ENCODE assay signal across 12 cellular contexts in the genomic region with DNA sequence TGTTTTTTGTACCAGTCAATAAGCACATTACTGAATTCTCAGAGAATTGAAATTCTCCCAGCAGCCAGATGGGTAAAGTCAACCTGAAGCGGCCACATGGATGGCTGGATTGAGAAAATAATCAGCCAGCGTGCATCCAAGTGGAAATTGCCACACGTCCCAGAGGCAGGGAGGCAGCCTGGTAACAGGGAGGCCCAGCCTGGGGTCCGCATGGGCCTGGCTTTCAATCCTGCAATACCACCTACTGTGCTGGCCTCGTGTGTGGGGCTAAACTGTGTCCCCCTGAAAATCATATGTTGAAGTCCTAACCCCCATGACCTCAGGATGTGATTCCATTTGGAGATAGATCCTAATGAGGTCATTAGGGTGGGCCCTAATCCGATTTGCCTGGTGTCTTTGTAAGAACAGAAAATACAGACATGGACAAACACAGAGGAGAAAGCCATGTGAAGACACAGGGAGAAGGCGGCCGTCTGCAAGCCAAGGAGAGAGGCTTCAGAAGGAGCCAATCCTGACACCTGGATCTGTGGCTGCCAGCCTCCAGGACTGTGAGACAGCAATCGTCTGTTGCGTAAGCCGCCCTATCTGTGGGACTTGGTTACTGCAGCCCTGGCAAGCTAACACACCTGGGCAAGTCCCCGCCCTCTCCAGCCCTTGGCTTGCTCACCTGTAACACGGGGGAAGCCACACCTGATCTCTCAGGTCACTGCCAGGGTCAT.
A peak's percentile ranks its signal among the peaks of the same experiment; 100 is the strongest.
DNase-seq lines count a peak whose midpoint lies in the region; ATAC-seq, FAIRE-seq and TF ChIP-seq lines count a peak whose summit lies in the region.
"Had no signal": no experiment of that assay in that cellular context is flagged by ENCODE, and none has a peak within 500 bp of the region (broad histone marks: within the 10 kb centered on the region; RNA-seq: fewer than 3 reads in every experiment).

No MANE protein-coding gene starts in this region.

- POLR2A ChIA-PET in activated CD8-positive, alpha-beta T cell treated with anti-CD3 and anti-CD28 coated beads for 36 hours (lab: Charles Lee), result no interaction called here

- H3K9ac ChIP-seq in liver (ENCODE audit: low read depth in 1 of 2, low read length in 2 of 2), result no peak overlapping the region

- WGBS in liver, result 50% methylated on average over 13 of the region's 13 CpGs

- no peak overlapping the region for H3K4me3 ChIP-seq in liver (ENCODE audit: low read depth in 1 of 3, low read length in 3 of 3)
- H3K4me3 ChIP-seq: ovary had no signal

- peaks cover 4% of the 10 kb centered on the region for H3K27me3 Mint-ChIP-seq in activated CD8-positive, alpha-beta T cell treated with anti-CD3 and anti-CD28 coated beads for 36 hours
- H3K27me3 Mint-ChIP-seq in CD14-positive monocyte (ENCODE audit: low read depth in 3 of 3), result peaks cover 6 to 21% (median 8%) of the 10 kb centered on the region in 3 donors

- CTCF ChIA-PET in activated CD8-positive, alpha-beta T cell treated with anti-CD3 and anti-CD28 coated beads for 36 hours (lab: Charles Lee), result interaction anchor here (0.9 to 1.2 kb wide), 2 partner anchors 12 to 13 kb away, joined by 3 read pairs; no protein-coding TSS in a partner anchor

- no peak overlapping the region for H3K4me3 Mint-ChIP-seq in activated CD8-positive, alpha-beta T cell treated with anti-CD3 and anti-CD28 coated beads for 36 hours
- peak overlapping the region in 1 of 2 donors; percentile 42 for H3K4me3 Mint-ChIP-seq in CD14-positive monocyte

- H3K36me3 ChIP-seq in liver (ENCODE audit: control insufficient read depth in 4 of 4, insufficient read depth in 3 of 4, low read depth in 1 of 4, low read length in 3 of 4), result no peaks in the 10 kb centered on the region
- H3K36me3 ChIP-seq: ovary had no signal

- H3K27ac Mint-ChIP-seq in activated CD8-positive, alpha-beta T cell treated with anti-CD3 and anti-CD28 coated beads for 36 hours, result no peak overlapping the region
- H3K27ac Mint-ChIP-seq in CD14-positive monocyte, result no peak overlapping the region

- no peaks in the 10 kb centered on the region for H3K4me1 Mint-ChIP-seq in activated CD8-positive, alpha-beta T cell treated with anti-CD3 and anti-CD28 coated beads for 36 hours (ENCODE audit: low read depth)
- no peaks in the 10 kb centered on the region for H3K4me1 Mint-ChIP-seq in CD14-positive monocyte

- no peak for TF ChIP-seq RAD21 in liver (IDR thresholded peaks at IDR 0.05)

- intact Hi-C loops in activated CD8-positive, alpha-beta T cell treated with anti-CD3 and anti-CD28 coated beads for 36 hours (cut with micrococcal nuclease), result no loop called here
- intact Hi-C loops in CD14-positive monocyte (cut with micrococcal nuclease), result no loop called here

- peak; percentile 5 for DNase-seq in DMS153 (lab: John Stamatoyannopoulos, UW)
- peak; percentile 66 for DNase-seq in HT-29 (ENCODE audit: low spot score)
- DNase-seq in activated CD8-positive, alpha-beta T cell treated with anti-CD3 and anti-CD28 coated beads for 36 hours, result peak; percentile 12
- DNase-seq in SKM-1 (lab: John Stamatoyannopoulos, UW; ENCODE audit: unreplicated experiment), result no peak
- no peak for DNase-seq in CD14-positive monocyte (ENCODE audit: low spot score)
- DNase-seq in frontal cortex (ENCODE audit: low spot score in 2 of 2), result no peak
- DNase-seq: central memory CD4-positive, alpha-beta T cell; ovary; Right ventricle myocardium superior had no signal

- no peak for FAIRE-seq in frontal cortex (lab: Jason Lieb, UNC)
- FAIRE-seq: G401.6 had no signal

- no peaks in the 10 kb centered on the region for H3K4me1 ChIP-seq in liver (ENCODE audit: control insufficient read depth in 4 of 4, insufficient read depth in 4 of 4, low read length in 3 of 4)

- ATAC-seq in activated CD8-positive, alpha-beta T cell treated with anti-CD3 and anti-CD28 coated beads for 36 hours, result no peak
- no peak for ATAC-seq in HG03432 (IDR thresholded peaks at IDR 0.05; ENCODE audit: unreplicated experiment)

- peak; percentile 24 for TF ChIP-seq CTCF in activated CD8-positive, alpha-beta T cell treated with anti-CD3 and anti-CD28 coated beads for 36 hours (IDR thresholded peaks at IDR 0.05)
- TF ChIP-seq CTCF in liver (IDR thresholded peaks at IDR 0.05; ENCODE audit: low read depth, low read length, missing input control), result peak; percentile 25
- no peak for TF ChIP-seq CTCF in CD14-positive monocyte (IDR thresholded peaks at IDR 0.05)

- peaks cover 0 to 5% (median 0%) of the 10 kb centered on the region in 4 donors for H3K27me3 ChIP-seq in liver (ENCODE audit: control insufficient read depth in 4 of 4, insufficient read depth in 4 of 4, low read length in 3 of 4)
- H3K27me3 ChIP-seq: ovary had no signal

- H3K36me3 Mint-ChIP-seq in activated CD8-positive, alpha-beta T cell treated with anti-CD3 and anti-CD28 coated beads for 36 hours (ENCODE audit: low read depth), result peaks cover 1% of the 10 kb centered on the region
- no peaks in the 10 kb centered on the region for H3K36me3 Mint-ChIP-seq in CD14-positive monocyte

- no peaks in the 10 kb centered on the region for H3K9me3 ChIP-seq in liver (ENCODE audit: control insufficient read depth in 4 of 4, low read length in 3 of 4)
- H3K9me3 ChIP-seq: ovary had no signal

- H3K9me3 Mint-ChIP-seq in activated CD8-positive, alpha-beta T cell treated with anti-CD3 and anti-CD28 coated beads for 36 hours, result no peaks in the 10 kb centered on the region
- H3K9me3 Mint-ChIP-seq in CD14-positive monocyte, result peaks cover 0 to 11% (median 2%) of the 10 kb centered on the region in 7 donors

- H3K27ac ChIP-seq in liver (ENCODE audit: low read depth in 1 of 2, low read length in 2 of 2), result no peak overlapping the region
- H3K27ac ChIP-seq: ovary had no signal

TF ChIP-seq in liver, 16 proteins besides CTCF, POLR2A, EP300 and RAD21:
- TF ChIP-seq YY1 (IDR thresholded peaks at IDR 0.05) (no peak), JUND (IDR thresholded peaks at IDR 0.05) (no peak), FOXA1 (IDR thresholded peaks at IDR 0.05) (no peak), SP1 (IDR thresholded peaks at IDR 0.05) (no peak)
- TF ChIP-seq, protein P1, sequence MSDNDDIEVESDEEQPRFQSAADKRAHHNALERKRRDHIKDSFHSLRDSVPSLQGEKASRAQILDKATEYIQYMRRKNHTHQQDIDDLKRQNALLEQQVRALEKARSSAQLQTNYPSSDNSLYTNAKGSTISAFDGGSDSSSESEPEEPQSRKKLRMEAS (IDR thresholded peaks at IDR 0.05), result no peak
- TF ChIP-seq, protein P2, sequence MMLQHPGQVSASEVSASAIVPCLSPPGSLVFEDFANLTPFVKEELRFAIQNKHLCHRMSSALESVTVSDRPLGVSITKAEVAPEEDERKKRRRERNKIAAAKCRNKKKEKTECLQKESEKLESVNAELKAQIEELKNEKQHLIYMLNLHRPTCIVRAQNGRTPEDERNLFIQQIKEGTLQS (IDR thresholded peaks at IDR 0.05), result no peak
- TF ChIP-seq, protein P3, sequence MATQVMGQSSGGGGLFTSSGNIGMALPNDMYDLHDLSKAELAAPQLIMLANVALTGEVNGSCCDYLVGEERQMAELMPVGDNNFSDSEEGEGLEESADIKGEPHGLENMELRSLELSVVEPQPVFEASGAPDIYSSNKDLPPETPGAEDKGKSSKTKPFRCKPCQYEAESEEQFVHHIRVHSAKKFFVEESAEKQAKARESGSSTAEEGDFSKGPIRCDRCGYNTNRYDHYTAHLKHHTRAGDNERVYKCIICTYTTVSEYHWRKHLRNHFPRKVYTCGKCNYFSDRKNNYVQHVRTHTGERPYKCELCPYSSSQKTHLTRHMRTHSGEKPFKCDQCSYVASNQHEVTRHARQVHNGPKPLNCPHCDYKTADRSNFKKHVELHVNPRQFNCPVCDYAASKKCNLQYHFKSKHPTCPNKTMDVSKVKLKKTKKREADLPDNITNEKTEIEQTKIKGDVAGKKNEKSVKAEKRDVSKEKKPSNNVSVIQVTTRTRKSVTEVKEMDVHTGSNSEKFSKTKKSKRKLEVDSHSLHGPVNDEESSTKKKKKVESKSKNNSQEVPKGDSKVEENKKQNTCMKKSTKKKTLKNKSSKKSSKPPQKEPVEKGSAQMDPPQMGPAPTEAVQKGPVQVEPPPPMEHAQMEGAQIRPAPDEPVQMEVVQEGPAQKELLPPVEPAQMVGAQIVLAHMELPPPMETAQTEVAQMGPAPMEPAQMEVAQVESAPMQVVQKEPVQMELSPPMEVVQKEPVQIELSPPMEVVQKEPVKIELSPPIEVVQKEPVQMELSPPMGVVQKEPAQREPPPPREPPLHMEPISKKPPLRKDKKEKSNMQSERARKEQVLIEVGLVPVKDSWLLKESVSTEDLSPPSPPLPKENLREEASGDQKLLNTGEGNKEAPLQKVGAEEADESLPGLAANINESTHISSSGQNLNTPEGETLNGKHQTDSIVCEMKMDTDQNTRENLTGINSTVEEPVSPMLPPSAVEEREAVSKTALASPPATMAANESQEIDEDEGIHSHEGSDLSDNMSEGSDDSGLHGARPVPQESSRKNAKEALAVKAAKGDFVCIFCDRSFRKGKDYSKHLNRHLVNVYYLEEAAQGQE (IDR thresholded peaks at IDR 0.05), result no peak

Comparison
In these comparisons a context has a peak if more than half of its experiments do, and no peak if none do; other contexts are left out.
1. DNase-seq: peak in DMS153 (single experiment), HT-29 (single experiment) and activated CD8-positive, alpha-beta T cell treated with anti-CD3 and anti-CD28 coated beads for 36 hours (single experiment); none in SKM-1 (single experiment), CD14-positive monocyte (single experiment) and frontal cortex (0 of 2).